In genomic region chrX:49627030-49627777, GRCh38 we compare ENCODE assay signal across 9 cellular contexts. TPM values are rescaled to one million over a fixed set of nuclear protein-coding genes. Genes with fewer than 3 reads are reported as not detected.
DNase-seq lines count a peak whose midpoint lies in the region; ATAC-seq, FAIRE-seq and TF ChIP-seq lines count a peak whose summit lies in the region.
"Had no signal": no experiment of that assay in that cellular context is flagged by ENCODE, and none has a peak within 500 bp of the region (broad histone marks: within the 10 kb centered on the region; RNA-seq: fewer than 3 reads in every experiment).

No MANE protein-coding gene starts in this region.

- no peak overlapping the region for H2AFZ ChIP-seq in KMS-11 (ENCODE audit: low read depth)

- peaks cover 0 to 3% (median 1%) of the 10 kb centered on the region in 5 donors for H3K27me3 Mint-ChIP-seq in naive thymus-derived CD8-positive, alpha-beta T cell
- H3K27me3 Mint-ChIP-seq: stimulated activated naive CD8-positive, alpha-beta T cell treated with anti-CD3 and anti-CD28 coated beads, Interleukin-15, Interleukin-2, amounts not matched to agents 100 ng/mL and 50 ng/mL, for 24 hours had no signal

- peak overlapping the region in 1 of 2 donors; percentile 57 for H3K27ac Mint-ChIP-seq in activated naive CD4-positive, alpha-beta T cell treated with anti-CD3 and anti-CD28 coated beads, Interleukin-2, amount 50 U/mL, for 72 hours
- peak overlapping the region in 1 of 10 donors; percentile 80 for H3K27ac Mint-ChIP-seq in naive thymus-derived CD8-positive, alpha-beta T cell
- H3K27ac Mint-ChIP-seq: stimulated activated naive CD8-positive, alpha-beta T cell treated with anti-CD3 and anti-CD28 coated beads, Interleukin-15, Interleukin-2, amounts not matched to agents 100 ng/mL and 50 ng/mL, for 24 hours had no signal

- ATAC-seq in activated naive CD4-positive, alpha-beta T cell treated with anti-CD3 and anti-CD28 coated beads, Interleukin-2, amount 50 U/mL, for 72 hours, result peak; percentile 46 to 78
- ATAC-seq in naive thymus-derived CD8-positive, alpha-beta T cell, result peak; percentile 70 to 76

- peaks cover 2% of the 10 kb centered on the region for H3K9me3 ChIP-seq in small intestine (ENCODE audit: control insufficient read depth, low read depth)

- H3K27me3 ChIP-seq in KMS-11 (ENCODE audit: insufficient read depth, low read depth) (no peaks in the 10 kb centered on the region), small intestine (ENCODE audit: control insufficient read depth in 2 of 2, insufficient read depth in 2 of 2, low read length in 2 of 2) (no peaks in the 10 kb centered on the region)

- H3K27ac ChIP-seq in KMS-11 (no peak overlapping the region), small intestine (ENCODE audit: low read depth in 1 of 2, low read length in 1 of 2) (no peak overlapping the region)

- H3K4me1 ChIP-seq in KMS-11 (ENCODE audit: low read depth, poor library complexity, severe bottlenecking) (no peaks in the 10 kb centered on the region), small intestine (ENCODE audit: control insufficient read depth in 2 of 2, insufficient read depth in 1 of 2, low read depth in 1 of 2, low read length in 1 of 2) (no peaks in the 10 kb centered on the region)

- POLR2A ChIA-PET in naive thymus-derived CD8-positive, alpha-beta T cell (lab: Charles Lee), result no interaction called here

- H3K4me1 Mint-ChIP-seq in naive thymus-derived CD8-positive, alpha-beta T cell, result peaks cover 0 to 3% (median under 1%) of the 10 kb centered on the region in 4 donors

- no peak overlapping the region for H3K4me2 ChIP-seq in KMS-11

- no peaks in the 10 kb centered on the region for H4K20me1 ChIP-seq in KMS-11 (ENCODE audit: insufficient read depth)

- FAIRE-seq in small intestine (lab: Jason Lieb, UNC), result no peak

- peak; percentile 47 for TF ChIP-seq CTCF in KMS-11 (conservative IDR thresholded peaks at IDR 0.05; ENCODE audit: low read depth, low read length)

- H3K9ac ChIP-seq in KMS-11, result no peak overlapping the region

- H3K36me3 Mint-ChIP-seq in activated naive CD4-positive, alpha-beta T cell treated with anti-CD3 and anti-CD28 coated beads, Interleukin-2, amount 50 U/mL, for 72 hours, result peaks cover 0 to 7% of the 10 kb centered on the region in 2 donors
- H3K36me3 Mint-ChIP-seq in naive thymus-derived CD8-positive, alpha-beta T cell, result peaks cover 0 to 1% (median 0%) of the 10 kb centered on the region in 3 donors

- DNase-seq in DMS53 treated with DMSO at 0.1 percent for 48 hours (lab: John Stamatoyannopoulos, UW; ENCODE audit: unreplicated experiment), result peak; percentile 0
- peak; percentile 7 to 54 for DNase-seq in activated naive CD4-positive, alpha-beta T cell treated with anti-CD3 and anti-CD28 coated beads, Interleukin-2, amount 50 U/mL, for 72 hours (ENCODE audit: low spot score in 2 of 2)
- DNase-seq in naive thymus-derived CD8-positive, alpha-beta T cell, result peak in 7 of 10 donors; percentile 1 to 71 (median 34)
- no peak for DNase-seq in AG08396 (ENCODE audit: low spot score)
- DNase-seq in small intestine, result no peak
- DNase-seq in mucosa of gallbladder (ENCODE audit: low spot score), result no peak
- DNase-seq in NCI-H2171 (lab: John Stamatoyannopoulos, UW), result no peak

- peaks cover 3% of the 10 kb centered on the region in 2 donors for H3K9me3 Mint-ChIP-seq in activated naive CD4-positive, alpha-beta T cell treated with anti-CD3 and anti-CD28 coated beads, Interleukin-2, amount 50 U/mL, for 72 hours
- H3K9me3 Mint-ChIP-seq in naive thymus-derived CD8-positive, alpha-beta T cell, result peaks cover 0 to 18% (median 0%) of the 10 kb centered on the region in 9 donors
- H3K9me3 Mint-ChIP-seq: stimulated activated naive CD8-positive, alpha-beta T cell treated with anti-CD3 and anti-CD28 coated beads, Interleukin-15, Interleukin-2, amounts not matched to agents 100 ng/mL and 50 ng/mL, for 24 hours had no signal

- H3K4me3 Mint-ChIP-seq in naive thymus-derived CD8-positive, alpha-beta T cell, result peak overlapping the region; percentile 52 to 85 (median 68)
- H3K4me3 Mint-ChIP-seq: stimulated activated naive CD8-positive, alpha-beta T cell treated with anti-CD3 and anti-CD28 coated beads, Interleukin-15, Interleukin-2, amounts not matched to agents 100 ng/mL and 50 ng/mL, for 24 hours had no signal

- no peaks in the 10 kb centered on the region for H3K79me2 ChIP-seq in KMS-11 (ENCODE audit: insufficient read depth, low read depth)

- H3K4me3 ChIP-seq in KMS-11 (IDR thresholded peaks at IDR 0.05; ENCODE audit: insufficient read depth, low read depth, low read length), result no peak overlapping the region
- H3K4me3 ChIP-seq in small intestine (ENCODE audit: low read depth in 1 of 2, low read length in 2 of 2), result no peak overlapping the region

- 40 to 74% (median 74%) methylated on average over 35 to 36 of the region's 36 CpGs for WGBS in small intestine, 3 donors

- H3K36me3 ChIP-seq in KMS-11 (ENCODE audit: insufficient read depth) (no peaks in the 10 kb centered on the region), small intestine (ENCODE audit: control insufficient read depth in 2 of 2, insufficient read depth in 2 of 2, low read length in 2 of 2) (no peaks in the 10 kb centered on the region)

RNA-seq across cellular contexts. Expression of gene GAGE1, which starts 28.4 kb away (rescaled TPM):
- total RNA-seq in activated naive CD4-positive, alpha-beta T cell treated with anti-CD3 and anti-CD28 coated beads, Interleukin-2, amount 50 U/mL, for 72 hours, result not detected
- not detected for total RNA-seq in naive thymus-derived CD8-positive, alpha-beta T cell
- not detected for polyA plus RNA-seq in naive thymus-derived CD8-positive, alpha-beta T cell
- not detected for polyA plus RNA-seq in small intestine
- 0.49 TPM for total RNA-seq in mucosa of gallbladder

RNA-seq across cellular contexts. Expression of gene GAGE2A, which starts 37.9 kb away (rescaled TPM):
- not detected for total RNA-seq in activated naive CD4-positive, alpha-beta T cell treated with anti-CD3 and anti-CD28 coated beads, Interleukin-2, amount 50 U/mL, for 72 hours
- not detected for total RNA-seq in naive thymus-derived CD8-positive, alpha-beta T cell
- polyA plus RNA-seq in naive thymus-derived CD8-positive, alpha-beta T cell, result not detected
- not detected for polyA plus RNA-seq in small intestine
- total RNA-seq in mucosa of gallbladder, result not detected

RNA-seq across cellular contexts. Expression of gene GAGE12H, which starts 47.5 kb away (rescaled TPM):
- total RNA-seq in activated naive CD4-positive, alpha-beta T cell treated with anti-CD3 and anti-CD28 coated beads, Interleukin-2, amount 50 U/mL, for 72 hours, result not detected
- total RNA-seq in naive thymus-derived CD8-positive, alpha-beta T cell, result not detected
- not detected for polyA plus RNA-seq in naive thymus-derived CD8-positive, alpha-beta T cell
- not detected for polyA plus RNA-seq in small intestine
- total RNA-seq in mucosa of gallbladder, result not detected

RNA-seq across cellular contexts. Expression of gene GAGE12G, which starts 57.0 kb away (rescaled TPM):
- total RNA-seq in activated naive CD4-positive, alpha-beta T cell treated with anti-CD3 and anti-CD28 coated beads, Interleukin-2, amount 50 U/mL, for 72 hours, result not detected
- not detected for total RNA-seq in naive thymus-derived CD8-positive, alpha-beta T cell
- polyA plus RNA-seq in naive thymus-derived CD8-positive, alpha-beta T cell, result not detected
- polyA plus RNA-seq in small intestine, result not detected
- not detected for total RNA-seq in mucosa of gallbladder

Comparison
In these comparisons a context has a peak if more than half of its experiments do, and no peak if none do; other contexts are left out.
1. DNase-seq: peak in DMS53 treated with DMSO at 0.1 percent for 48 hours (single experiment), activated naive CD4-positive, alpha-beta T cell treated with anti-CD3 and anti-CD28 coated beads, Interleukin-2, amount 50 U/mL, for 72 hours (2 of 2) and naive thymus-derived CD8-positive, alpha-beta T cell (7 of 10); none in AG08396 (single experiment), small intestine (single experiment), mucosa of gallbladder (single experiment) and NCI-H2171 (single experiment).